Comparison of ENCODE assay signal across 21 cellular contexts in genomic region chr10:4028838-4029583, GRCh38.
"Had no signal": no experiment of that assay in that cellular context is flagged by ENCODE, and none has a peak within 500 bp of the region (broad histone marks: within the 10 kb centered on the region; RNA-seq: fewer than 3 reads in every experiment).

No MANE protein-coding gene starts in this region.

- H3K4me2 ChIP-seq: PC-9 had no signal

- H3K27me3 ChIP-seq: MG63, SJSA1 had no signal

- H3K9me3 ChIP-seq: MG63, SJSA1 had no signal

- DNase-seq: Karpas-422, KG1, MG63, NCI-H1092, NCI-H1105 treated with DMSO at 0.1 percent for 48 hours, NCI-H1417 treated with DMSO at 0.1 percent for 48 hours, NCI-H146, NCI-H1694 treated with DMSO at 0.1 percent for 48 hours, NCI-H1930, NCI-H2107, NCI-H2171 treated with DMSO at 0.1 percent for 48 hours, NCI-H446 treated with DMSO at 0.1 percent for 48 hours, NCI-H524 treated with DMSO at 0.1 percent for 48 hours, NCI-H69, PC-9, Right ventricle myocardium superior, RPMI8226, SIG-M5 had no signal

- H3K36me3 ChIP-seq: MG63, SJSA1 had no signal

- FAIRE-seq: RCC 7860 had no signal

- H3K4me1 ChIP-seq: SJSA1 had no signal

- H3K4me3 ChIP-seq: MG63, PC-9, SJSA1, SK-N-MC had no signal

- H3K27ac ChIP-seq: PC-9, SJSA1, SK-N-MC had no signal

- H2AFZ ChIP-seq: PC-9 had no signal
